In the genomic region with DNA sequence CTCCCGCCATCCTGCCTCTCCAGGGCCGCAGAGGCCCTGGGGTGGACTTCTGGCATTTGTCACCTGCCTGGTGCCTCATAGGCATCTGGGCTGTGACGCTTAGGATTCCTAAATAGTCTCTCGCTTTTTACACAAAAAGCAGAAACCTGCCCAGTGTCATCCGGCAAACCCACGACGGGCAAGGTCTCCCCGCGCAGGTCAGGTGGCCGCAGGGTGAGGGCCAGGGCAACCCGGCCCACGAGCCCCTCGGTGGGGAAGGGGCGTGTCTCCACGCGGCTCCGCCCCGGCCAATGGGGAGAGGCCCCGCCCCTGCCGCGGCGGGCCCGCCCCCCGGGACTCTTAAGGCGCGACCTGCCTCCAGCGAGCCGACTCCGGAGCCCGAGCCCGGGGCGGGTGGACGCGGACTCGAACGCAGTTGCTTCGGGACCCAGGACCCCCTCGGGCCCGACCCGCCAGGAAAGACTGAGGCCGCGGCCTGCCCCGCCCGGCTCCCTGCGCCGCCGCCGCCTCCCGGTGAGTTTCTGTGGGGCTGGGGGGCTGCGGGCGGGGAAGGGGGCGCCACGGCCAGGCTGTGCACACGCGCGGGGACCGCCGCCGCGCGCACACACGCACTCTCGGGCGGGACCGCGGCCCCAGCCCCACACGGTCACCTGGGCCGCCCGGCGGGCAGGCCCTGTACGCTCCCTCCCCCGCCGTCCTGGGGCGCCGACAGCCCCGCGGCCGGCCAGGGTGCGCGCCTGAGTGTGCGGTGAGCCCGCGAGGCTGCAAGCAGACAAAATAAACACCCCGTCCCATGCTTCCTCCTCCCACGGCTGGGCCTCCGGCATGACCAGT, we compare ENCODE assay signal across 8 cellular contexts. TPM values are rescaled to one million over a fixed set of nuclear protein-coding genes. Genes with fewer than 3 reads are reported as not detected.
DNase-seq lines count a peak whose midpoint lies in the region; ATAC-seq and TF ChIP-seq lines count a peak whose summit lies in the region.

A gene (plus strand): TSS at position 368 of the 834 bp plus-strand sequence. CDS start 9,030 bp downstream, outside the sequence.

- H3K4me2 ChIP-seq in HCT116 (ENCODE audit: low read length) (peak within 1 kb of the TSS; percentile 99), SK-N-SH (peak within 1 kb of the TSS; percentile 91)

- H3K9me2 ChIP-seq in HCT116 (ENCODE audit: insufficient read depth) (no peaks in the 10 kb centered on the region), SK-N-SH (no peaks in the 10 kb centered on the region)

- no peak for TF ChIP-seq RAD21 in HCT116 (IDR thresholded peaks at IDR 0.05; ENCODE audit: low read depth)
- TF ChIP-seq RAD21 in SK-N-SH (IDR thresholded peaks at IDR 0.05; ENCODE audit: low read length) = no peak

- peak within 1 kb of the TSS; percentile 58 to 80 for H3K4me3 ChIP-seq in HCT116 (replicated peaks in 1 of 2; ENCODE audit: low read depth in 1 of 2, low read length in 2 of 2)
- peak within 1 kb of the TSS; percentile 77 to 92 for H3K4me3 ChIP-seq in SK-N-SH (ENCODE audit: low read depth in 2 of 2, low read length in 1 of 2)
- peak within 1 kb of the TSS; percentile 78 for H3K4me3 ChIP-seq in ovary
- peak within 1 kb of the TSS; percentile 85 for H3K4me3 ChIP-seq in thoracic aorta

- H3K27me3 ChIP-seq in HCT116 (ENCODE audit: insufficient read depth, low read length) (no peaks in the 10 kb centered on the region), SK-N-SH (ENCODE audit: insufficient read depth) (no peaks in the 10 kb centered on the region), ovary (no peaks in the 10 kb centered on the region), thoracic aorta (replicated peaks; ENCODE audit: insufficient read depth) (no peaks in the 10 kb centered on the region)

- H3K9me3 ChIP-seq in HCT116 (ENCODE audit: control insufficient read depth in 1 of 2, insufficient read depth in 1 of 2, low read depth in 1 of 2, low read length in 2 of 2) (no peaks in the 10 kb centered on the region), SK-N-SH (no peaks in the 10 kb centered on the region), ovary (no peaks in the 10 kb centered on the region), thoracic aorta (no peaks in the 10 kb centered on the region)

- peaks cover 17% of the 10 kb centered on the region; the same call in 1 of the 2 replicates for H3K79me2 ChIP-seq in HCT116 (ENCODE audit: insufficient read depth, low read length)
- H3K79me2 ChIP-seq in SK-N-SH (ENCODE audit: insufficient read depth) = peaks cover 45% of the 10 kb centered on the region

- BruUV-seq in HCT116 (replicated peaks; lab: Mats Ljungman, UMichigan) = no TSS peak

- H3K4me1 ChIP-seq in HCT116 (ENCODE audit: control insufficient read depth in 1 of 2, insufficient read depth in 2 of 2, low read length in 2 of 2) (peaks cover 44 to 84% of the 10 kb centered on the region in 2 experiments), SK-N-SH (ENCODE audit: control insufficient read depth in 1 of 2, insufficient read depth in 2 of 2, low read depth in 1 of 2, low read length in 1 of 2) (peaks cover 40 to 82% of the 10 kb centered on the region in 2 experiments), ovary (ENCODE audit: insufficient read depth) (peaks cover 43% of the 10 kb centered on the region), thoracic aorta (ENCODE audit: control insufficient read depth in 1 of 2, low read depth in 2 of 2) (peaks cover 39 to 65% of the 10 kb centered on the region in 2 donors)

- H3K9me3 Mint-ChIP-seq in activated naive CD8-positive, alpha-beta T cell (ENCODE audit: low read depth) = no peaks in the 10 kb centered on the region

- TF ChIP-seq EP300 in SK-N-SH (IDR thresholded peaks at IDR 0.05; ENCODE audit: borderline replicate concordance in 1 of 2, low read depth in 1 of 2, low read length in 1 of 2) = peak in 1 of 2 experiments; percentile 51; a peak in 2 of 4 replicates
- no peak for TF ChIP-seq EP300 in ovary (IDR thresholded peaks at IDR 0.05)

- POLR2A ChIA-PET in HCT116 (lab: Charles Lee) (no interaction called here), SK-N-SH (lab: Yijun Ruan, JAX) (interaction anchor here (0.9 to 2.0 kb wide), 5 partner anchors 8 to 31 kb away, joined by 3 to 13 read pairs (median 3); no protein-coding TSS in a partner anchor)

- TF ChIP-seq POLR2A in HCT116 (IDR thresholded peaks at IDR 0.05; ENCODE audit: borderline replicate concordance, extremely low read depth, insufficient read depth, insufficient read length) = peak; percentile 86
- peak; percentile 98 for TF ChIP-seq POLR2A in ovary (IDR thresholded peaks at IDR 0.05)

- 3% methylated on average over 20 of the region's 86 CpGs for WGBS in SK-N-SH (ENCODE audit: low lambda C conversion rate)
- 1 to 2% (median 1%) methylated on average over 34 to 85 of the region's 86 CpGs for WGBS in ovary, 3 donors

- intact Hi-C loops in HCT116 (cut with micrococcal nuclease) (no loop called here), Right ventricle myocardium superior (cut with DNase I) (no loop called here), ovary (cut with DNase I) (no loop called here)

- peak within 1 kb of the TSS; percentile 70 for H3K9ac ChIP-seq in HCT116 (ENCODE audit: low read length)
- peak within 1 kb of the TSS; percentile 64 for H3K9ac ChIP-seq in SK-N-SH

- no peaks in the 10 kb centered on the region for H3K36me3 Mint-ChIP-seq in activated naive CD8-positive, alpha-beta T cell

- H3K27ac Mint-ChIP-seq in activated naive CD8-positive, alpha-beta T cell = no peak within 1 kb of the TSS

- CTCF ChIA-PET in HCT116 (lab: Charles Lee) (interaction anchor here (0.7 kb wide), 1 partner anchor 31 kb away, joined by 3 read pairs; no protein-coding TSS in a partner anchor), SK-N-SH (lab: Yijun Ruan, JAX) (interaction anchor here (1.0 to 32.1 kb wide), 5 partner anchors 12 to 31 kb away, joined by 6 to 558 read pairs (median 18); no protein-coding TSS in a partner anchor)

- no peak within 1 kb of the TSS for H2AFZ ChIP-seq in HCT116 (ENCODE audit: low read depth, low read length, poor library complexity, severe bottlenecking)
- no peak within 1 kb of the TSS for H2AFZ ChIP-seq in SK-N-SH (ENCODE audit: low read depth)

- H3K4me1 Mint-ChIP-seq in activated naive CD8-positive, alpha-beta T cell (ENCODE audit: low read depth) = peaks cover 16% of the 10 kb centered on the region

- H3F3A ChIP-seq in SK-N-SH (replicated peaks; ENCODE audit: insufficient read depth) = peaks cover 17% of the 10 kb centered on the region

- TF ChIP-seq CTCF in HCT116 (IDR thresholded peaks at IDR 0.05 in 2 of 3, conservative IDR thresholded peaks at IDR 0.05 in 1 of 3; ENCODE audit: borderline replicate concordance in 1 of 3, insufficient read depth in 1 of 3, low read depth in 2 of 3, low read length in 2 of 3) (no peak), SK-N-SH (IDR thresholded peaks at IDR 0.05) (no peak), ovary (IDR thresholded peaks at IDR 0.05) (peak in 1 of 3 donors; percentile 19), thoracic aorta (IDR thresholded peaks at IDR 0.05) (no peak)

- no peaks in the 10 kb centered on the region for H3K36me3 ChIP-seq in HCT116 (ENCODE audit: control insufficient read depth in 1 of 2, insufficient read depth in 2 of 2, low read length in 2 of 2)
- no peaks in the 10 kb centered on the region for H3K36me3 ChIP-seq in SK-N-SH (replicated peaks in 1 of 2; ENCODE audit: control insufficient read depth in 1 of 2, insufficient read depth in 2 of 2, low read length in 1 of 2)
- no peaks in the 10 kb centered on the region for H3K36me3 ChIP-seq in ovary
- H3K36me3 ChIP-seq in thoracic aorta = no peaks in the 10 kb centered on the region

- RAD21 ChIA-PET in HCT116 (lab: Charles Lee; ENCODE audit: low non-redundant PET in 1 of 2, low total read pairs in 2 of 2, uncharacterized antibody in 2 of 2, unreplicated experiment in 2 of 2) = no interaction called here

- DNase-seq in COLO668 (lab: John Stamatoyannopoulos, UW; ENCODE audit: unreplicated experiment) (peak; percentile 74), HCT116 (ENCODE audit: low read depth, low spot score) (peak; percentile 40), SK-N-SH (peak; percentile 98), Right ventricle myocardium superior (peak; percentile 90), ovary (peak; percentile 88 to 95 (median 92)), thoracic aorta (ENCODE audit: low spot score) (no peak), NCI-H187 (lab: John Stamatoyannopoulos, UW) (no peak)

- H3K27me3 Mint-ChIP-seq in activated naive CD8-positive, alpha-beta T cell = no peaks in the 10 kb centered on the region

- peak within 1 kb of the TSS; percentile 81 for H3K4me3 Mint-ChIP-seq in activated naive CD8-positive, alpha-beta T cell

- H3K27ac ChIP-seq in HCT116 (ENCODE audit: low read depth, low read length) (peak within 1 kb of the TSS; percentile 72; the same call in 1 of the 2 replicates), SK-N-SH (ENCODE audit: low read depth in 2 of 2, low read length in 1 of 2) (peak within 1 kb of the TSS; percentile 83 to 88), ovary (peak within 1 kb of the TSS; percentile 87), thoracic aorta (peak within 1 kb of the TSS; percentile 99)

- no peaks in the 10 kb centered on the region for H4K20me1 ChIP-seq in HCT116 (ENCODE audit: insufficient read depth)
- H4K20me1 ChIP-seq in SK-N-SH (ENCODE audit: insufficient read depth) = peaks cover 26% of the 10 kb centered on the region

- ATAC-seq in HCT116 (peak; percentile 83), Right ventricle myocardium superior (ENCODE audit: poor library complexity) (peak; percentile 81), thoracic aorta (ENCODE audit: insufficient number of reproducible peaks, low FRiP score, low read depth) (peak; percentile 31)

TF ChIP-seq in HCT116, 20 proteins besides CTCF, POLR2A, EP300 and RAD21 (continues in another document):
- TF ChIP-seq ZFX (IDR thresholded peaks at IDR 0.05) (peak; percentile 59; the same call in 1 of the 2 replicates), SIN3A (IDR thresholded peaks at IDR 0.05; ENCODE audit: low read depth) (no peak), POLR2AphosphoS5 (IDR thresholded peaks at IDR 0.05; ENCODE audit: low read depth, low read length) (peak; percentile 98), ELF1 (IDR thresholded peaks at IDR 0.05; ENCODE audit: borderline replicate concordance, low read depth) (no peak)

TF ChIP-seq in SK-N-SH, 30 proteins besides CTCF, POLR2A, EP300 and RAD21 (continues in another document):
- TF ChIP-seq YY1 (IDR thresholded peaks at IDR 0.05; ENCODE audit: low read depth) (no peak), FOXM1 (IDR thresholded peaks at IDR 0.05; ENCODE audit: low read depth) (no peak), NFIC (IDR thresholded peaks at IDR 0.05; ENCODE audit: borderline replicate concordance) (no peak), SMC3 (IDR thresholded peaks at IDR 0.05; ENCODE audit: low read depth, low read length) (no peak), RCOR1 (IDR thresholded peaks at IDR 0.05; ENCODE audit: low read length) (peak; percentile 8; the same call in 1 of the 2 replicates), POLR2AphosphoS5 (IDR thresholded peaks at IDR 0.05; ENCODE audit: low read depth, low read length) (peak; percentile 98)

RNA-seq across cellular contexts. Expression of the gene that starts here (rescaled TPM):
- total RNA-seq in HCT116 (2021; ENCODE audit: unreplicated experiment) (6.3 TPM), Right ventricle myocardium superior (5.7 TPM), ovary (10 to 100 TPM; 19.8 to 49.5 (median 43.5) TPM), thoracic aorta (100 to 1,000 TPM; 197 to 217 TPM)
- 6.7 and 7.4 TPM in 2 replicates for polyA plus RNA-seq in HCT116 (2012)
- polyA plus RNA-seq in SK-N-SH (2012; rRNA removed) (11.4 and 37.4 TPM in 2 replicates), ovary (10 to 100 TPM in 1 of 2 donors, 1 to 10 TPM in 1; 2.4 to 47.6 TPM)
- 14.5 and 28.9 TPM in 2 replicates for polyA plus RNA-seq in SK-N-SH (2012; cell fraction: cytosol; rRNA removed)
- polyA plus RNA-seq in SK-N-SH (2012; cell fraction: nucleus; rRNA removed) = 42.9 and 52.9 TPM in 2 replicates

Comparison
In these comparisons a context has a peak if more than half of its experiments do, and no peak if none do; other contexts are left out.
1. DNase-seq: peak in COLO668 (single experiment), HCT116 (single experiment), SK-N-SH (single experiment), Right ventricle myocardium superior (single experiment) and ovary (5 of 5); none in thoracic aorta (single experiment) and NCI-H187 (0 of 2).
2. ATAC-seq: peak in every context shown above with its lines; median percentile 83 in HCT116; 81 in Right ventricle myocardium superior; 31 in thoracic aorta.
3. Peak in every context shown above with its lines, with median percentiles within 50 percentile points of each other: H3K27ac ChIP-seq and H3K4me3 ChIP-seq.